Comparison of ENCODE assay signal across 1 cellular context in the genomic region with DNA sequence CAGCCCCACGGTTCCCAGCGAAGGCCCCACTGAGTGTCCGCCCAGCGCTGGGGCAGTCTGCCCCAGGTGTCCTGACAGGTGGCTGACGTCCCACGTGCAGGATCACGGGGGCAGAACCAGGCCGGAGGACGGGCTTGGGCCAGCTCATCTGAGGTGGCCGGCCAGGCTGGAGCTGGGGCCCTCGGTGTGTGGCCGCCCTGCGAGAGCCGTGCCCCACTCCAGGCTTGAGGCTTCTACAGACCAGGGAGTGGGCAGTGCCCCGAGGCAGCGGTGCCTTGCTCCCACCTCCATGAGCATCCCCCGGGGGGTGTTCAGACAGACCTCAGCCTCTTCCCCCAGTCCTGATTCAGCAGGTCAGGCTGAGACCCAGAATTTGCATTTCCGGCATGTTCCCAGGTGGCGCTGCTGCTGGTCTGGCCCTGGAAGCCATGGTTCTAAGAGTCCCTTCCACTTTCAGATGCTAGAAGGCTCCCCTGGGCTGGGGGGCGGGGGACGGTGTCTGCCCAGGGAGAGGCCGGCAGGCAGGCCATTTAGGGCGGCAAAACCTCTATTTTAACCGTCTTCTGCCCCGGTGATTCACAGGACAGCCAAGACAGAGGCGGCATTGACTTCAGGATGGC.
A peak's percentile ranks its signal among the peaks of the same experiment; 100 is the strongest.
TF ChIP-seq lines count a peak whose summit lies in the region.

No MANE protein-coding gene starts in this region.

TF ChIP-seq in K562, 482 proteins besides CTCF, POLR2A, EP300 and RAD21:
- TF ChIP-seq HDAC1 (IDR thresholded peaks at IDR 0.05) (no peak), POLR2G (IDR thresholded peaks at IDR 0.05; ENCODE audit: low read depth, low read length) (peak; percentile 41), ZFP30 (CRISPR knock-in tag; IDR thresholded peaks at IDR 0.05; ENCODE audit: borderline replicate concordance) (no peak), SNRNP70 (optimal IDR thresholded peaks at IDR 0.05; ENCODE audit: low read depth, low read length) (no peak), ZNF644 (tag; IDR thresholded peaks at IDR 0.05; ENCODE audit: low read depth) (no peak)
